ENCODE assay signal across 24 cellular contexts in the genomic region with DNA sequence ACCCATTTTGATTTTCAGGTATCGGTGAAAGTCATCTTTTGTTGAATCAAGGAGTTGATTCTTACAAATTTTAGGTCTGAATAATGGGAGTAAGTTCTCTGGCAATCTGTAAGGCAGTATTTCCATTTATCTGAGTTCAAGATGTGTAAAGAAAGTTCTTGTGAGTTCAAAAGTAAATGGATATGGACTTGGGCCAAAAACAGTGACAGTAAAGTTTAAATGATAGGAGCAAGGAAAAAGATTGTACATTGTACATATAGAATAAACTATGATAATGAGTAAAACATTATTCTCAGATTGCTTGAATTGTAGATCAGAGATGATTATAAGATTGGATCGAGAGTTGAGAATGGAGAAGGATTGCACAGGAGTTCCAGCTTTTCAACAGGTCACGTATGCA.
"Had no signal": no experiment of that assay in that cellular context is flagged by ENCODE, and none has a peak within 500 bp of the region (broad histone marks: within the 10 kb centered on the region; RNA-seq: fewer than 3 reads in every experiment).

No MANE protein-coding gene starts in this region.

- H3K4me2 ChIP-seq: PC-9 had no signal

- H3K36me3 ChIP-seq: brain microvascular endothelial cell, cardiac muscle cell had no signal

- ATAC-seq: activated CD4-positive, alpha-beta T cell treated with anti-CD3 and anti-CD28 coated beads for 36 hours; activated T-helper 17 cell treated with anti-CD3 and anti-CD28 coated beads, Interleukin-2, amount 50 U/mL, for 72 hours; T-cell had no signal

- FAIRE-seq: TTC549 had no signal

- H3K27me3 ChIP-seq: brain microvascular endothelial cell, cardiac muscle cell had no signal

- H3K4me3 ChIP-seq: cardiac muscle cell, PC-9 had no signal

- H3K27ac ChIP-seq: brain microvascular endothelial cell, cardiac muscle cell, PC-9 had no signal

- H2AFZ ChIP-seq: PC-9 had no signal

- DNase-seq: activated CD4-positive, alpha-beta memory T cell treated with anti-CD3 and anti-CD28 coated beads, Interleukin-2, amount 10 ng/mL, durations not matched to agents 7 days and 5 days; activated CD4-positive, alpha-beta T cell treated with anti-CD3 and anti-CD28 coated beads for 36 hours; activated CD4-positive, alpha-beta T cell treated with anti-CD3 and anti-CD28 coated beads, Interleukin-2, amount 50 U/mL, for 1 hour; activated CD4-positive, CD25-positive, alpha-beta regulatory T cell; activated gamma-delta T cell; activated naive CD4-positive, alpha-beta T cell treated with anti-CD3 and anti-CD28 coated beads, Interleukin-2, amount 10 ng/mL, durations not matched to agents 7 days and 5 days; activated naive CD8-positive, alpha-beta T cell treated with anti-CD3 and anti-CD28 coated beads for 36 hours; activated T-cell treated with anti-CD3 and anti-CD28 coated beads for 4 hours; activated T-cell treated with anti-CD3 and anti-CD28 coated beads, Interleukin-2, amount 50 U/mL, for 48 hours; brain microvascular endothelial cell; NCI-H1048; NCI-H146; NCI-H187 treated with DMSO at 0.1 percent for 48 hours; NCI-H2081 treated with DMSO at 0.1 percent for 48 hours; NCI-H446; NCI-H524; PC-9; SIG-M5; T-cell; T-helper 2 cell; T1000 had no signal
